Comparison of ENCODE assay signal across 10 cellular contexts in genomic region chr4:102789317-102789717, GRCh38. TPM values are rescaled to one million over a fixed set of nuclear protein-coding genes. Genes with fewer than 3 reads are reported as not detected.
DNase-seq lines count a peak whose midpoint lies in the region; ATAC-seq and TF ChIP-seq lines count a peak whose summit lies in the region.
"Had no signal": no experiment of that assay in that cellular context is flagged by ENCODE, and none has a peak within 500 bp of the region (broad histone marks: within the 10 kb centered on the region; RNA-seq: fewer than 3 reads in every experiment).

No MANE protein-coding gene starts in this region.

- H3K9ac ChIP-seq in adipocyte (ENCODE audit: low read length) = no peak overlapping the region

- ATAC-seq in GM21367 (IDR thresholded peaks at IDR 0.05; ENCODE audit: unreplicated experiment) = no peak

- DNase-seq in EL (peak; percentile 23), HL-60 (ENCODE audit: low read depth in 1 of 2, low spot score in 1 of 2) (peak in 1 of 2 experiments; percentile 19), adipocyte (ENCODE audit: low read depth) (peak; percentile 52), iris pigment epithelial cell (ENCODE audit: low read depth) (peak; percentile 84), T-helper 9 cell (no peak), right atrium auricular region (ENCODE audit: low spot score) (no peak)
- DNase-seq: activated CD8-positive, alpha-beta memory T cell treated with anti-CD3 and anti-CD28 coated beads for 24 hours; kidney glomerular epithelial cell; NCI-H1105 treated with DMSO at 0.1 percent for 48 hours had no signal

- H3K36me3 ChIP-seq in adipocyte (ENCODE audit: control insufficient read depth, insufficient read depth, low read length, severe bottlenecking) (peaks cover 31% of the 10 kb centered on the region), right atrium auricular region (peaks cover 20% of the 10 kb centered on the region)

- peaks cover 5% of the 10 kb centered on the region for H3K9me3 ChIP-seq in adipocyte (ENCODE audit: control insufficient read depth, low read length)
- H3K9me3 ChIP-seq in right atrium auricular region = peaks cover 0 to 5% of the 10 kb centered on the region in 2 donors

- peak overlapping the region; percentile 37 for H3K27ac ChIP-seq in HL-60 (replicated peaks)
- H3K27ac ChIP-seq in right atrium auricular region = no peak overlapping the region

- H3K4me1 ChIP-seq in adipocyte (ENCODE audit: control insufficient read depth, insufficient read depth, low read length) = peaks cover 7% of the 10 kb centered on the region
- H3K4me1 ChIP-seq in right atrium auricular region = no peaks in the 10 kb centered on the region

- H3K4me3 ChIP-seq in HL-60 (replicated peaks; ENCODE audit: insufficient read depth, low read length) (no peak overlapping the region), adipocyte (ENCODE audit: low read length) (no peak overlapping the region), right atrium auricular region (no peak overlapping the region)

- no peak for TF ChIP-seq CTCF in HL-60 (IDR thresholded peaks at IDR 0.05; ENCODE audit: insufficient read depth, low read length)
- no peak for TF ChIP-seq CTCF in right atrium auricular region (IDR thresholded peaks at IDR 0.05)

- H3K27me3 ChIP-seq in HL-60 (ENCODE audit: insufficient read depth, poor library complexity, severe bottlenecking) = no peaks in the 10 kb centered on the region
- H3K27me3 ChIP-seq in adipocyte (replicated peaks; ENCODE audit: control insufficient read depth, insufficient read depth, low read length) = no peaks in the 10 kb centered on the region
- no peaks in the 10 kb centered on the region for H3K27me3 ChIP-seq in right atrium auricular region

RNA-seq across cellular contexts. Expression of gene MANBA, which starts 28.5 kb away (rescaled TPM):
- total RNA-seq in right atrium auricular region = 10 to 100 TPM; 26.9 to 41.6 TPM

RNA-seq across cellular contexts. Expression of gene UBE2D3, which starts 38.0 kb away (rescaled TPM):
- total RNA-seq in right atrium auricular region = 100 to 1,000 TPM; 288 to 322 TPM

Comparison
In these comparisons a context has a peak if more than half of its experiments do, and no peak if none do; other contexts are left out.
1. DNase-seq: peak in EL (single experiment), adipocyte (single experiment) and iris pigment epithelial cell (single experiment); none in T-helper 9 cell (single experiment) and right atrium auricular region (single experiment).